Comparison of ENCODE assay signal across 8 cellular contexts in genomic region chr2:127884436-127884835, GRCh38. TPM values are rescaled to one million over a fixed set of nuclear protein-coding genes. Genes with fewer than 3 reads are reported as not detected.
DNase-seq lines count a peak whose midpoint lies in the region; ATAC-seq, FAIRE-seq and TF ChIP-seq lines count a peak whose summit lies in the region.

No MANE protein-coding gene starts in this region.

- H3K9me3 Mint-ChIP-seq in mesothelial cell of epicardium = no peaks in the 10 kb centered on the region

- H3K27ac Mint-ChIP-seq in mesothelial cell of epicardium = peak overlapping the region; percentile 92

- H3K4me3 Mint-ChIP-seq in mesothelial cell of epicardium = peak overlapping the region; percentile 87

- H3K4me1 Mint-ChIP-seq in mesothelial cell of epicardium = peaks cover 28% of the 10 kb centered on the region

- POLR2A ChIA-PET in AG04449 (lab: Yijun Ruan, JAX) = no interaction called here
- POLR2A ChIA-PET in HEK293T (lab: Yijun Ruan, JAX) = interaction anchor here (1.4 kb wide), 1 partner anchor 27 kb away, joined by 3 read pairs; the partner anchor contains the start of gene POLR2D

- no peaks in the 10 kb centered on the region for H3K9me3 ChIP-seq in HUES6 (ENCODE audit: control insufficient read depth, insufficient read depth, low read depth, low read length)

- TF ChIP-seq CTCF in AG04449 (IDR thresholded peaks at IDR 0.05; ENCODE audit: insufficient read depth, low read length, missing control alignments) (no peak), bronchial epithelial cell (IDR thresholded peaks at IDR 0.05; ENCODE audit: insufficient read depth, low read length, severe bottlenecking) (no peak), mesothelial cell of epicardium (IDR thresholded peaks at IDR 0.05; ENCODE audit: unreplicated experiment) (no peak)

- H3K36me3 ChIP-seq in HUES6 (ENCODE audit: control insufficient read depth, insufficient read depth, low read length) (peaks cover 38% of the 10 kb centered on the region), bronchial epithelial cell (ENCODE audit: control insufficient read depth, insufficient read depth, low read length) (peaks cover 5% of the 10 kb centered on the region)

- no peak for ATAC-seq in GM18858 (IDR thresholded peaks at IDR 0.05; ENCODE audit: unreplicated experiment)

- no peaks in the 10 kb centered on the region for H3K27me3 Mint-ChIP-seq in mesothelial cell of epicardium (ENCODE audit: low read depth)

- no peak overlapping the region for H3K27ac ChIP-seq in HUES6 (ENCODE audit: low read depth, low read length)

- H3K4me1 ChIP-seq in HUES6 (ENCODE audit: control insufficient read depth, insufficient read depth, low read length) = peaks cover 16% of the 10 kb centered on the region

- DNase-seq in AG04449 (ENCODE audit: low read depth, low spot score) (peak; percentile 36), bronchial epithelial cell (ENCODE audit: low read depth) (peak; percentile 24), mesothelial cell of epicardium (ENCODE audit: low spot score in 2 of 2, unreplicated experiment in 2 of 2) (no peak), HEK293T (ENCODE audit: extremely low spot score) (no peak), NCI-H1092 (lab: John Stamatoyannopoulos, UW) (no peak)
- no peak for DNase-seq in central memory CD4-positive, alpha-beta T cell

- CTCF ChIA-PET in AG04449 (lab: Yijun Ruan, JAX) (interaction anchor here (1.1 to 1.4 kb wide), 3 partner anchors 9 to 27 kb away, joined by 3 to 8 read pairs (median 4); partner anchors contain the start of gene POLR2D), HEK293T (lab: Yijun Ruan, JAX) (interaction anchor here (1.4 kb wide), 1 partner anchor 101 kb away, joined by 3 read pairs; no protein-coding TSS in a partner anchor)

- FAIRE-seq in bronchial epithelial cell (lab: Jason Lieb, UNC) = no peak

- H3K4me3 ChIP-seq in AG04449 (ENCODE audit: low read depth, low read length) (peak overlapping the region; percentile 58), HUES6 (ENCODE audit: low read depth, low read length) (peak overlapping the region; percentile 72), bronchial epithelial cell (ENCODE audit: low read depth, low read length) (peak overlapping the region; percentile 58)

- peak overlapping the region; percentile 83 for H3K9ac ChIP-seq in HUES6 (ENCODE audit: low read length)

- peaks cover 12% of the 10 kb centered on the region for H3K36me3 Mint-ChIP-seq in mesothelial cell of epicardium

- H3K27me3 ChIP-seq in HUES6 (ENCODE audit: control insufficient read depth, insufficient read depth, low read length) = no peaks in the 10 kb centered on the region
- no peaks in the 10 kb centered on the region for H3K27me3 ChIP-seq in bronchial epithelial cell (ENCODE audit: control insufficient read depth, insufficient read depth, low read length)

TF ChIP-seq in HEK293T, 16 proteins besides CTCF, POLR2A, EP300 and RAD21:
- TF ChIP-seq TARDBP (IDR thresholded peaks at IDR 0.05) (no peak), FOXM1 (IDR thresholded peaks at IDR 0.05; ENCODE audit: borderline replicate concordance) (no peak), BHLHE40 (IDR thresholded peaks at IDR 0.05; ENCODE audit: borderline replicate concordance) (no peak), ARNT (IDR thresholded peaks at IDR 0.05) (no peak), HDGF (IDR thresholded peaks at IDR 0.05; ENCODE audit: borderline replicate concordance) (no peak), LEF1 (IDR thresholded peaks at IDR 0.05; ENCODE audit: borderline replicate concordance) (no peak), PKNOX1 (IDR thresholded peaks at IDR 0.05) (no peak), FOXK2 (IDR thresholded peaks at IDR 0.05) (no peak), NFRKB (IDR thresholded peaks at IDR 0.05) (no peak), ZNF384 (IDR thresholded peaks at IDR 0.05) (no peak)

RNA-seq across cellular contexts. Expression of gene AMMECR1L, which starts 1.3 kb away (rescaled TPM):
- 31.6 and 32.5 TPM in 2 replicates for total RNA-seq in bronchial epithelial cell
- 23.1 to 24.6 TPM (median 24.1 TPM) in 3 replicates for total RNA-seq in mesothelial cell of epicardium

RNA-seq across cellular contexts. Expression of gene POLR2D, which starts 26.5 kb away (rescaled TPM):
- total RNA-seq in bronchial epithelial cell = 22.5 and 24.2 TPM in 2 replicates
- 32.9 to 34.7 TPM (median 34.1 TPM) in 3 replicates for total RNA-seq in mesothelial cell of epicardium

Comparison
In these comparisons a context has a peak if more than half of its experiments do, and no peak if none do; other contexts are left out.
1. DNase-seq: peak in AG04449 (single experiment) and bronchial epithelial cell (single experiment); none in mesothelial cell of epicardium (0 of 2), HEK293T (single experiment), NCI-H1092 (single experiment) and central memory CD4-positive, alpha-beta T cell (single experiment).
2. Peak in every context shown above with its lines, with median percentiles within 50 percentile points of each other: H3K4me3 ChIP-seq.